In the genomic region with DNA sequence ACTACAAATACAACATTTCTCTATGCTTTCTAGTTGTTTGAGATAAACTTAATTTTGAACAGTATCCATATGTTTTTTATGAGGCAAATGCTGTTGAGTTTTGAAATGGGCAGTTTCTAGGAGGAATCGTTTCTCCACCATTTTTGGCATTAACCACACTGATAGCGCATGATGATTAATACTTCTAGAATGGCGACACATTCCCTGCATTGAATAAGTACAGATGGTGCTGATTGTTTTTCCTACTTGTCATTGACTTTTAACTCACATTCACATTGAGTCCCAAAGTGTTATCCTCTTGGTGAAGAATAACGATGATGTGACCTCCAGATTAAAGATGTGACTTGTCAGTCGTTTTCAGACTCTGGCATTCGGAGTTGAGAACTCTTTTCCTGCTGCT, we compare ENCODE assay signal across 16 cellular contexts. TPM values are rescaled to one million over a fixed set of nuclear protein-coding genes. Genes with fewer than 3 reads are reported as not detected.
A peak's percentile ranks its signal among the peaks of the same experiment; 100 is the strongest.
DNase-seq lines count a peak whose midpoint lies in the region; ATAC-seq and TF ChIP-seq lines count a peak whose summit lies in the region.
"Had no signal": no experiment of that assay in that cellular context is flagged by ENCODE, and none has a peak within 500 bp of the region (broad histone marks: within the 10 kb centered on the region; RNA-seq: fewer than 3 reads in every experiment).

No MANE protein-coding gene starts in this region.

- no peak overlapping the region for H3K27ac ChIP-seq in osteoblast (ENCODE audit: low read depth, low read length)
- H3K27ac ChIP-seq: C4-2B had no signal

- H3K79me2 ChIP-seq in osteoblast (ENCODE audit: insufficient read depth, low read length), result no peaks in the 10 kb centered on the region

- WGBS in lower leg skin, 2 donors, result 54 to 58% methylated on average over 6 of the region's 6 CpGs

- TF ChIP-seq POLR2A in lower leg skin (IDR thresholded peaks at IDR 0.05), result no peak

- H3K9me3 ChIP-seq in osteoblast (ENCODE audit: low read depth, low read length), result no peaks in the 10 kb centered on the region

- peaks cover 7% of the 10 kb centered on the region for H3K4me1 ChIP-seq in osteoblast (ENCODE audit: insufficient read depth, low read length)

- H4K20me1 ChIP-seq in osteoblast (ENCODE audit: insufficient read depth, low read length), result no peaks in the 10 kb centered on the region

- no peak overlapping the region for H2AFZ ChIP-seq in osteoblast (ENCODE audit: low read length)

- no peak for TF ChIP-seq CTCF in AG09309 (IDR thresholded peaks at IDR 0.05; ENCODE audit: control insufficient read depth, insufficient read depth, low read depth, low read length, missing control alignments)
- TF ChIP-seq CTCF in choroid plexus epithelial cell (conservative IDR thresholded peaks at IDR 0.05; ENCODE audit: low read depth, low read length), result no peak
- no peak for TF ChIP-seq CTCF in osteoblast (IDR thresholded peaks at IDR 0.05; ENCODE audit: extremely low read depth, low read depth, low read length)
- no peak for TF ChIP-seq CTCF in lower leg skin (IDR thresholded peaks at IDR 0.05)

- no peak for ATAC-seq in GM21825 (IDR thresholded peaks at IDR 0.05; ENCODE audit: unreplicated experiment)
- ATAC-seq: Right ventricle myocardium inferior had no signal

- intact Hi-C loops in lower leg skin (cut with DNase I; ENCODE audit: low total_unique reads), result no loop called here

- H3K27me3 ChIP-seq in osteoblast (ENCODE audit: insufficient read depth, low read length), result no peaks in the 10 kb centered on the region

- DNase-seq in AG09309 (ENCODE audit: low read depth) (peak; percentile 56), HS-5 (ENCODE audit: low read depth) (peak; percentile 76), choroid plexus epithelial cell (ENCODE audit: low read depth) (peak; percentile 89), osteoblast (ENCODE audit: insufficient read length, low spot score, missing footprints) (no peak), DMS79 treated with DMSO at 0.1 percent for 48 hours (lab: John Stamatoyannopoulos, UW) (no peak), lower leg skin (ENCODE audit: low spot score in 2 of 2) (no peak)
- DNase-seq in activated CD4-positive, alpha-beta T cell treated with anti-CD3 and anti-CD28 coated beads for 4 hours, result no peak
- DNase-seq: activated effector memory CD4-positive, alpha-beta T cell treated with anti-CD3 and anti-CD28 coated beads, Interleukin-2, amount 50 U/mL, for 16 hours; anterior cingulate cortex; erythroblast; NCI-H1092 treated with DMSO at 0.1 percent for 48 hours; NK-92 treated with Interleukin-12 subunit alpha and Interleukin-12 subunit beta, amount 100 ng/mL, for 24 hours; T-helper 2 cell had no signal

- H3K4me3 ChIP-seq in AG09309 (ENCODE audit: control insufficient read depth, low read depth, low read length) (no peak overlapping the region), choroid plexus epithelial cell (ENCODE audit: low read depth, low read length) (no peak overlapping the region), osteoblast (ENCODE audit: insufficient read depth, low read length) (no peak overlapping the region), lower leg skin (ENCODE audit: low read depth, poor library complexity, severe bottlenecking) (no peak overlapping the region)

- no peaks in the 10 kb centered on the region for H3K36me3 ChIP-seq in osteoblast (ENCODE audit: insufficient read depth, low read length)

- peak overlapping the region; percentile 14 for H3K4me2 ChIP-seq in osteoblast (ENCODE audit: insufficient read depth, low read length)

RNA-seq across cellular contexts. Expression of a gene that starts 6.5 kb away (rescaled TPM):
- total RNA-seq in osteoblast, result not detected in 2 replicates
- not detected for total RNA-seq in lower leg skin
- total RNA-seq: Right ventricle myocardium inferior had no signal

RNA-seq across cellular contexts. Expression of a gene that starts 47.8 kb away (rescaled TPM):
- total RNA-seq in osteoblast (not detected in 2 replicates), lower leg skin (not detected)
- total RNA-seq: Right ventricle myocardium inferior had no signal

Comparison
In these comparisons a context has a peak if more than half of its experiments do, and no peak if none do; other contexts are left out.
1. DNase-seq: peak in AG09309 (single experiment), HS-5 (single experiment) and choroid plexus epithelial cell (single experiment); none in osteoblast (single experiment), DMS79 treated with DMSO at 0.1 percent for 48 hours (single experiment), lower leg skin (0 of 2) and activated CD4-positive, alpha-beta T cell treated with anti-CD3 and anti-CD28 coated beads for 4 hours (0 of 2).